Comparison of ENCODE assay signal across 9 cellular contexts in the genomic region with DNA sequence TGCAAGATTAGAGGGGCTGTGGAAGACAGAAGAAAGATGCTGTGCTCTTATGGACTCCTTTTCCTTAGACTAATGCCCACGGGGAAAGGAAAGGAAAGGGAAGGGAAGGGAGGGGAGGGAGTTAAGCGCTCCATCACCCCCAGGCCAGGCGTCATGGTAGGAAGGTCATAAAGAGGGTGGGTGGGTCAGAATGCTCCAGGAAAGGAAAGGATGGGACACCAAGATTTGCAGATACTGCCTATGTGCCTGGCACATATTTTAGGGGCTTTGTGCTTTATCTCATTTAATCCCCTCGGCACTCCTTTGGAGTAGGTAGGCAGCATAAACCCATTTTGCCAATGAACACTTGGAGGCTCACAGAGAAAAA. TPM values are rescaled to one million over a fixed set of nuclear protein-coding genes. Genes with fewer than 3 reads are reported as not detected.
A peak's percentile ranks its signal among the peaks of the same experiment; 100 is the strongest.
DNase-seq lines count a peak whose midpoint lies in the region; ATAC-seq and TF ChIP-seq lines count a peak whose summit lies in the region.
"Had no signal": no experiment of that assay in that cellular context is flagged by ENCODE, and none has a peak within 500 bp of the region (broad histone marks: within the 10 kb centered on the region; RNA-seq: fewer than 3 reads in every experiment).

No MANE protein-coding gene starts in this region.

- H2AK5ac ChIP-seq in trophoblast cell (ENCODE audit: low read length), result no peak overlapping the region

- no peak for DNase-seq in CD8-positive, alpha-beta T cell
- DNase-seq in PC-3, result no peak
- DNase-seq in fibroblast of lung (ENCODE audit: low read depth in 2 of 2), result no peak
- no peak for DNase-seq in trophoblast cell
- no peak for DNase-seq in H4 (ENCODE audit: low spot score)

- no TSS peak for BruUV-seq in PC-3 (replicated peaks; lab: Mats Ljungman, UMichigan)

- no peak for TF ChIP-seq CTCF in CD8-positive, alpha-beta T cell (IDR thresholded peaks at IDR 0.05)
- TF ChIP-seq CTCF in PC-3 (conservative IDR thresholded peaks at IDR 0.05; ENCODE audit: low read depth, low read length), result no peak
- TF ChIP-seq CTCF in fibroblast of lung (conservative IDR thresholded peaks at IDR 0.05 in 1 of 2, IDR thresholded peaks at IDR 0.05 in 1 of 2; ENCODE audit: low read depth in 1 of 2, low read length in 2 of 2), result no peak

- H3K4me3 ChIP-seq in CD8-positive, alpha-beta T cell (ENCODE audit: low read depth, low read length), result peak overlapping the region; percentile 50
- H3K4me3 ChIP-seq in PC-3 (ENCODE audit: low read length) (peak overlapping the region; percentile 78), fibroblast of lung (replicated peaks in 1 of 4; ENCODE audit: control extremely low read depth in 1 of 4, insufficient read depth in 1 of 4, low read depth in 3 of 4, low read length in 4 of 4) (peak overlapping the region; percentile 2 to 55 (median 41)), trophoblast cell (ENCODE audit: low read depth, low read length) (no peak overlapping the region)

- POLR2A ChIA-PET in CD8-positive, alpha-beta T cell (lab: Charles Lee), result interaction anchor here (0.7 to 3.4 kb wide), 3 partner anchors 9 to 332 kb away, joined by 3 to 15 read pairs (median 11); no protein-coding TSS in a partner anchor
- POLR2A ChIA-PET in PC-3 (lab: Charles Lee; ENCODE audit: unreplicated experiment), result no interaction called here

- peak overlapping the region; percentile 5 for H2BK12ac ChIP-seq in trophoblast cell (ENCODE audit: low read length)

- H3K27me3 ChIP-seq in CD8-positive, alpha-beta T cell (ENCODE audit: insufficient read depth, low read length), result no peaks in the 10 kb centered on the region
- no peaks in the 10 kb centered on the region for H3K27me3 ChIP-seq in PC-3 (ENCODE audit: low read length)
- H3K27me3 ChIP-seq in fibroblast of lung (ENCODE audit: control insufficient read depth, insufficient read depth, low read length), result peaks cover 6% of the 10 kb centered on the region
- H3K27me3 ChIP-seq in trophoblast cell (ENCODE audit: insufficient read depth, low read length), result no peaks in the 10 kb centered on the region

- no peaks in the 10 kb centered on the region for H3K36me3 ChIP-seq in CD8-positive, alpha-beta T cell (ENCODE audit: insufficient read depth, low read length)
- H3K36me3 ChIP-seq in PC-3 (ENCODE audit: low read depth, low read length), result no peaks in the 10 kb centered on the region
- H3K36me3 ChIP-seq in fibroblast of lung (ENCODE audit: control insufficient read depth, insufficient read depth, low read length), result no peaks in the 10 kb centered on the region
- H3K36me3 ChIP-seq in trophoblast cell (ENCODE audit: control insufficient read depth in 1 of 2, insufficient read depth in 2 of 2, low read length in 2 of 2), result no peaks in the 10 kb centered on the region

- H3K4me3 Mint-ChIP-seq in CD8-positive, alpha-beta T cell, result peak overlapping the region; percentile 79

- H4K20me1 ChIP-seq in PC-3 (ENCODE audit: low read length) (no peaks in the 10 kb centered on the region), fibroblast of lung (ENCODE audit: control insufficient read depth, extremely low read depth, insufficient read depth, low read length) (no peaks in the 10 kb centered on the region)

- H3K4me1 Mint-ChIP-seq in CD8-positive, alpha-beta T cell (ENCODE audit: low read depth), result peaks cover 28% of the 10 kb centered on the region

- CTCF ChIA-PET in CD8-positive, alpha-beta T cell (lab: Charles Lee), result interaction anchor here (0.6 to 17.7 kb wide), 12 partner anchors 8 to 346 kb away, joined by 3 to 618 read pairs (median 4); no protein-coding TSS in a partner anchor
- CTCF ChIA-PET in PC-3 (lab: Charles Lee), result interaction anchor here (0.6 to 1.0 kb wide), 3 partner anchors 333 to 900 kb away, joined by 3 to 4 read pairs (median 4); no protein-coding TSS in a partner anchor

- H3K23ac ChIP-seq in trophoblast cell (ENCODE audit: low read length), result no peak overlapping the region

- H3K9me2 ChIP-seq in PC-3 (replicated peaks; ENCODE audit: low read length), result no peaks in the 10 kb centered on the region

- H3K18ac ChIP-seq in trophoblast cell (ENCODE audit: low read length), result no peak overlapping the region

- peaks cover 26% of the 10 kb centered on the region for H3K4me1 ChIP-seq in CD8-positive, alpha-beta T cell (ENCODE audit: insufficient read depth, low read length)
- H3K4me1 ChIP-seq in PC-3 (ENCODE audit: insufficient read depth, low read length) (peaks cover 3% of the 10 kb centered on the region; the same call in 1 of the 2 replicates), fibroblast of lung (ENCODE audit: control insufficient read depth, extremely low read depth, insufficient read depth, low read length) (no peaks in the 10 kb centered on the region), trophoblast cell (ENCODE audit: control insufficient read depth in 1 of 2, insufficient read depth in 2 of 2, low read length in 2 of 2) (peaks cover 9 to 15% of the 10 kb centered on the region in 2 experiments)

- no peaks in the 10 kb centered on the region for H3K9me3 Mint-ChIP-seq in CD8-positive, alpha-beta T cell

- H2BK120ac ChIP-seq in trophoblast cell (ENCODE audit: insufficient read depth, low read length, poor library complexity), result no peak overlapping the region

- H3K4me2 ChIP-seq in PC-3 (ENCODE audit: low read length) (peak overlapping the region; percentile 99), fibroblast of lung (ENCODE audit: extremely low read depth, insufficient read depth, low read length) (peak overlapping the region; percentile 77), trophoblast cell (ENCODE audit: low read length) (peak overlapping the region; percentile 88)

- H3K9ac ChIP-seq in PC-3 (ENCODE audit: low read length) (peak overlapping the region; percentile 68), fibroblast of lung (ENCODE audit: insufficient read depth, low read length) (no peak overlapping the region), trophoblast cell (ENCODE audit: low read length) (peak overlapping the region; percentile 31)

- no peaks in the 10 kb centered on the region for H3K36me3 Mint-ChIP-seq in CD8-positive, alpha-beta T cell

- H4K8ac ChIP-seq in trophoblast cell (ENCODE audit: low read depth, low read length), result peak overlapping the region; percentile 43

- H3K9me3 ChIP-seq in CD8-positive, alpha-beta T cell (ENCODE audit: low read length), result no peaks in the 10 kb centered on the region
- H3K9me3 ChIP-seq in PC-3 (ENCODE audit: low read length), result no peaks in the 10 kb centered on the region
- H3K9me3 ChIP-seq in fibroblast of lung (ENCODE audit: control insufficient read depth, insufficient read depth, low read depth, low read length), result no peaks in the 10 kb centered on the region
- peaks cover 4% of the 10 kb centered on the region for H3K9me3 ChIP-seq in trophoblast cell (ENCODE audit: insufficient read depth, low read depth, low read length)

- H3K4ac ChIP-seq in trophoblast cell (ENCODE audit: low read depth, low read length), result no peak overlapping the region

- WGBS in trophoblast cell (ENCODE audit: extremely low coverage, insufficient coverage, insufficient read length), result no CpG with 5 or more reads among the region's 4 CpGs

- H3K27ac Mint-ChIP-seq in CD8-positive, alpha-beta T cell, result peak overlapping the region; percentile 16

- no peak overlapping the region for H4K91ac ChIP-seq in trophoblast cell (ENCODE audit: low read depth, low read length)

- peak overlapping the region; percentile 10 for H3K14ac ChIP-seq in trophoblast cell (ENCODE audit: low read length)

- H3K27ac ChIP-seq in CD8-positive, alpha-beta T cell (ENCODE audit: low read depth, low read length), result no peak overlapping the region
- H3K27ac ChIP-seq in PC-3 (ENCODE audit: low read length), result no peak overlapping the region
- H3K27ac ChIP-seq in fibroblast of lung (ENCODE audit: insufficient read depth, low read length), result no peak overlapping the region
- H3K27ac ChIP-seq in trophoblast cell (ENCODE audit: low read depth, low read length), result no peak overlapping the region

- H2BK5ac ChIP-seq in trophoblast cell (ENCODE audit: low read depth, low read length, poor library complexity), result no peak overlapping the region

- intact Hi-C loops in CD8-positive, alpha-beta T cell (cut with DNase I, micrococcal nuclease), result loop anchor here (1.0 to 10.0 kb wide), 11 partner anchors 13 to 902 kb away; a partner anchor contains a TSS
- intact Hi-C loops in PC-3 (cut with micrococcal nuclease), result loop anchor here (1.0 to 10.0 kb wide), 3 partner anchors 182 to 347 kb away; no protein-coding TSS in a partner anchor

- H3K79me2 ChIP-seq in PC-3 (ENCODE audit: low read length) (no peaks in the 10 kb centered on the region), fibroblast of lung (ENCODE audit: control insufficient read depth, insufficient read depth, low read length) (no peaks in the 10 kb centered on the region), trophoblast cell (ENCODE audit: control insufficient read depth, insufficient read depth, low read length, poor library complexity) (no peaks in the 10 kb centered on the region)

- peaks cover 5% of the 10 kb centered on the region for H3K79me1 ChIP-seq in trophoblast cell (ENCODE audit: low read length)

- no peaks in the 10 kb centered on the region for H3F3A ChIP-seq in PC-3 (ENCODE audit: low read length, unreplicated experiment)

- H2AFZ ChIP-seq in PC-3 (ENCODE audit: low read length) (peak overlapping the region; percentile 99), fibroblast of lung (ENCODE audit: low read length) (peak overlapping the region; percentile 54), trophoblast cell (ENCODE audit: insufficient read depth, low read length, poor library complexity) (no peak overlapping the region)

- no peak overlapping the region for H4K12ac ChIP-seq in trophoblast cell (ENCODE audit: low read depth, low read length)

- no peaks in the 10 kb centered on the region for H3K27me3 Mint-ChIP-seq in CD8-positive, alpha-beta T cell (ENCODE audit: low read depth)

- ATAC-seq in CD8-positive, alpha-beta T cell, result no peak
- ATAC-seq in PC-3 (no peak), GM18868 (IDR thresholded peaks at IDR 0.05; ENCODE audit: unreplicated experiment) (no peak), GM19463 (IDR thresholded peaks at IDR 0.05; ENCODE audit: unreplicated experiment) (no peak), GM18909 (IDR thresholded peaks at IDR 0.05; ENCODE audit: poor library complexity, unreplicated experiment) (no peak)

RNA-seq across cellular contexts. Expression of a gene that starts 41.4 kb away (rescaled TPM):
- not detected for total RNA-seq in CD8-positive, alpha-beta T cell
- total RNA-seq in PC-3 (2014; rRNA removed) (1.4 and 2.6 TPM in 2 replicates), fibroblast of lung (0.66 and 0.77 TPM in 2 replicates)
- 0.08 and 0.18 TPM in 2 replicates for polyA plus RNA-seq in fibroblast of lung
- polyA plus RNA-seq in fibroblast of lung (2012), result 0.43 TPM in 1 of 2 replicates, not detected in the other
- polyA minus RNA-seq in fibroblast of lung (ENCODE audit: low replicate concordance), result 0.22 and 0.86 TPM in 2 replicates
- polyA plus RNA-seq in trophoblast cell (2013), result 0.55 and 0.68 TPM in 2 replicates
- total RNA-seq in H4 (2014; rRNA removed; shearing (Covaris generic)), result not detected in 2 replicates
- total RNA-seq: T-helper 2 cell treated with Interferon-gamma antibody and Interleukin-4, amounts not matched to agents 100 ng/mL and 5 ng/mL, for 36 hours had no signal
